Comparison of ENCODE assay signal across 19 cellular contexts in the genomic region with DNA sequence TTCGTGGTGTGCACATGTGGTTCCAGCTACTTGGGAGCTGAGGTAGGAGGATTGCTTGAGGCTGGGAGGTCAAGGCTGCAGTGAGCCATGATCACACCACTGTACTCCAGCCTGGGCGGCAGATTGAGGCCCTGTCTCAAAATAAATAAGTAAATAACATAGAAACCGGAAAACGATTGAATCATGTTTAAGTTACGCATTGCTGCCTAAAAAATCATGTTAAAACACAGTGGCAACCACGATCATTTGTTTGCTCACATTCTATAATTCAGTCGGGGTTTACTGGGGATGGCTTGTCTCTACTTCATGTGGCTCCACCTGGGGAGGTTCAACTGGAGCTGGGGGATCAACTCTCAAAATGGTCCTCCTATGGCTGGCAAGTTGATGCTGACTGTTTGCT. TPM values are rescaled to one million over a fixed set of nuclear protein-coding genes. Genes with fewer than 3 reads are reported as not detected.
DNase-seq lines count a peak whose midpoint lies in the region; ATAC-seq and TF ChIP-seq lines count a peak whose summit lies in the region.
"Had no signal": no experiment of that assay in that cellular context is flagged by ENCODE, and none has a peak within 500 bp of the region (broad histone marks: within the 10 kb centered on the region; RNA-seq: fewer than 3 reads in every experiment).

No MANE protein-coding gene starts in this region.

- H3F3A ChIP-seq in neural progenitor cell (ENCODE audit: low read depth) = peaks cover 27% of the 10 kb centered on the region

- H3K27ac Mint-ChIP-seq in neural progenitor cell = no peak overlapping the region
- H3K27ac Mint-ChIP-seq: CD4-positive, alpha-beta T cell; CD8-positive, alpha-beta memory T cell had no signal

- peaks cover 22% of the 10 kb centered on the region for H3K9me1 ChIP-seq in IMR-90 (ENCODE audit: insufficient read depth, low read length)

- 0 out of 2 replicates have a peak overlapping the region, but pooled peaks have one; percentile 36 for H3K23ac ChIP-seq in IMR-90 (ENCODE audit: low read depth, low read length)

- TF ChIP-seq CTCF in IMR-90 (conservative IDR thresholded peaks at IDR 0.05; ENCODE audit: low read depth, low read length) (no peak), epithelial cell of esophagus (IDR thresholded peaks at IDR 0.05; ENCODE audit: insufficient read depth, low read depth, low read length, missing control alignments) (no peak), neural progenitor cell (IDR thresholded peaks at IDR 0.05) (no peak)

- no peaks in the 10 kb centered on the region for H3K9me3 Mint-ChIP-seq in neural progenitor cell
- H3K9me3 Mint-ChIP-seq: CD4-positive, alpha-beta T cell; CD8-positive, alpha-beta memory T cell had no signal

- H3K4me3 ChIP-seq in IMR-90 (ENCODE audit: insufficient read depth, low read depth, low read length) = no peak overlapping the region
- no peak overlapping the region for H3K4me3 ChIP-seq in epithelial cell of esophagus (ENCODE audit: low read length)
- no peak overlapping the region for H3K4me3 ChIP-seq in neural progenitor cell

- H2BK5ac ChIP-seq in IMR-90 (ENCODE audit: low read depth, low read length, poor library complexity, severe bottlenecking) = peak overlapping the region; percentile 16

- H4K5ac ChIP-seq in IMR-90 (ENCODE audit: low read depth, low read length) = no peak overlapping the region

- H3K27ac ChIP-seq in IMR-90 (ENCODE audit: insufficient read depth, low read length) (no peak overlapping the region), neural progenitor cell (no peak overlapping the region)

- POLR2A ChIA-PET in IMR-90 (lab: Charles Lee; ENCODE audit: unreplicated experiment) = no interaction called here

- in situ Hi-C loops in IMR-90 (cut with MboI; ENCODE audit: low sequenced_read_pairs) = no loop called here

- no peak overlapping the region for H4K8ac ChIP-seq in IMR-90 (ENCODE audit: low read depth in 2 of 2, low read length in 2 of 2)

- H2BK120ac ChIP-seq in IMR-90 (ENCODE audit: low read depth, low read length) = peak overlapping the region; percentile 58

- dilution Hi-C loops in IMR-90 (cut with HindIII; ENCODE audit: low sequenced_read_pairs, unreplicated experiment) = no loop called here

- peaks cover 44% of the 10 kb centered on the region for H3K4me1 Mint-ChIP-seq in neural progenitor cell
- H3K4me1 Mint-ChIP-seq: CD8-positive, alpha-beta memory T cell had no signal

- peaks cover 5 to 32% of the 10 kb centered on the region in 2 experiments; a peak in 2 of 4 replicates for H3K79me1 ChIP-seq in IMR-90 (ENCODE audit: low read depth in 1 of 2, low read length in 2 of 2)

- WGBS in IMR-90 (ENCODE audit: extremely low coverage in 2 of 2, insufficient read length in 1 of 2), 2 experiments = no CpG with 5 or more reads among the region's 7 CpGs

- no peak overlapping the region for H3K56ac ChIP-seq in IMR-90 (ENCODE audit: extremely low read depth, insufficient read depth, low read length)

- no peak for TF ChIP-seq POLR2A in IMR-90 (IDR thresholded peaks at IDR 0.05; ENCODE audit: low read depth, low read length)

- peak overlapping the region; percentile 75 for H2BK20ac ChIP-seq in IMR-90 (ENCODE audit: low read depth, low read length)

- no peaks in the 10 kb centered on the region for H3K36me3 Mint-ChIP-seq in neural progenitor cell
- H3K36me3 Mint-ChIP-seq: CD14-positive monocyte; CD8-positive, alpha-beta memory T cell had no signal

- H3K27me3 ChIP-seq in IMR-90 (ENCODE audit: control insufficient read depth, insufficient read depth, low read length) (no peaks in the 10 kb centered on the region), neural progenitor cell (no peaks in the 10 kb centered on the region)

- H2AFZ ChIP-seq in IMR-90 (replicated peaks; ENCODE audit: low read length, poor library complexity) = no peak overlapping the region
- no peak overlapping the region for H2AFZ ChIP-seq in neural progenitor cell (replicated peaks)

- peaks cover 13% of the 10 kb centered on the region for H3K27me3 Mint-ChIP-seq in neural progenitor cell (ENCODE audit: insufficient read depth, low read depth)
- H3K27me3 Mint-ChIP-seq: CD4-positive, alpha-beta T cell had no signal

- no peak overlapping the region for H3K18ac ChIP-seq in IMR-90 (ENCODE audit: low read depth, low read length)

- H4K20me1 ChIP-seq in IMR-90 (ENCODE audit: insufficient read depth, low read length) (no peaks in the 10 kb centered on the region), neural progenitor cell (ENCODE audit: low read depth) (no peaks in the 10 kb centered on the region)

- no peak for TF ChIP-seq RAD21 in IMR-90 (IDR thresholded peaks at IDR 0.05; ENCODE audit: low read length)

- no peak overlapping the region for H2AK9ac ChIP-seq in IMR-90 (replicated peaks; ENCODE audit: low read depth, low read length, poor library complexity)

- H3K14ac ChIP-seq in IMR-90 (replicated peaks; ENCODE audit: low read depth, low read length) = peak overlapping the region; percentile 44; the same call in 1 of the 2 replicates

- peaks cover 13% of the 10 kb centered on the region for H3K4me1 ChIP-seq in IMR-90 (ENCODE audit: control insufficient read depth, insufficient read depth, low read length)
- peaks cover 40% of the 10 kb centered on the region for H3K4me1 ChIP-seq in neural progenitor cell

- no peak overlapping the region for H3K9ac ChIP-seq in IMR-90 (ENCODE audit: low read depth, low read length)
- H3K9ac ChIP-seq in neural progenitor cell = no peak overlapping the region

- no TSS peak for BruUV-seq in IMR-90 (replicated peaks; lab: Mats Ljungman, UMichigan)

- 0 out of 2 replicates have a peak overlapping the region, but pooled peaks have one; percentile 64 for H2AK5ac ChIP-seq in IMR-90 (ENCODE audit: low read depth, low read length)

- H3K79me2 ChIP-seq in neural progenitor cell (ENCODE audit: low read depth) = no peaks in the 10 kb centered on the region

- ATAC-seq in IMR-90 (ENCODE audit: low read depth) (no peak), GM18861 (IDR thresholded peaks at IDR 0.05; ENCODE audit: unreplicated experiment) (no peak)

- no peaks in the 10 kb centered on the region for H3K9me3 ChIP-seq in IMR-90 (ENCODE audit: control insufficient read depth, insufficient read depth, low read length)
- no peaks in the 10 kb centered on the region for H3K9me3 ChIP-seq in neural progenitor cell (ENCODE audit: low read depth)

- DNase-seq in IMR-90 = no peak
- DNase-seq in epithelial cell of esophagus (ENCODE audit: low read depth) = peak; percentile 56
- DNase-seq in neural progenitor cell (ENCODE audit: low spot score) = no peak
- no peak for DNase-seq in NOMO-1 treated with DMSO at 0.1 percent for 48 hours (lab: John Stamatoyannopoulos, UW; ENCODE audit: unreplicated experiment)
- no peak for DNase-seq in activated CD8-positive, alpha-beta memory T cell treated with anti-CD3 and anti-CD28 coated beads, Interleukin-2, amount 50 U/mL, for 4 hours
- DNase-seq: CD4-positive, alpha-beta T cell; CD8-positive, alpha-beta memory T cell; DMS 273 treated with DMSO at 0.1 percent for 48 hours; DMS53; DMS79 treated with DMSO at 0.1 percent for 48 hours; GF-D8; GOT3; H7; HCEC 1CT had no signal

- H3K36me3 ChIP-seq in IMR-90 (ENCODE audit: control insufficient read depth, insufficient read depth, low read length) (no peaks in the 10 kb centered on the region), neural progenitor cell (no peaks in the 10 kb centered on the region)

- H3K4me2 ChIP-seq in IMR-90 (ENCODE audit: low read depth, low read length) = no peak overlapping the region
- H3K4me2 ChIP-seq in neural progenitor cell = no peak overlapping the region

- H4K91ac ChIP-seq in IMR-90 (ENCODE audit: insufficient read depth, low read depth, low read length) = 0 out of 2 replicates have a peak overlapping the region, but pooled peaks have one; percentile 10

- intact Hi-C loops in IMR-90 (cut with micrococcal nuclease) = no loop called here

- 0 out of 3 replicates have a peak overlapping the region, but pooled peaks have one; percentile 22 for H2BK15ac ChIP-seq in IMR-90 (ENCODE audit: low read depth, low read length)

- CTCF ChIA-PET in IMR-90 (lab: Yijun Ruan, JAX) = no interaction called here

- peak overlapping the region; percentile 33 for H3K4ac ChIP-seq in IMR-90 (ENCODE audit: low read depth, low read length)

- peak overlapping the region; percentile 21 for H3K4me3 Mint-ChIP-seq in neural progenitor cell
- H3K4me3 Mint-ChIP-seq: CD14-positive monocyte; CD4-positive, alpha-beta T cell; CD8-positive, alpha-beta memory T cell had no signal

TF ChIP-seq in IMR-90, 13 proteins besides CTCF, POLR2A, EP300 and RAD21:
- TF ChIP-seq MXI1 (IDR thresholded peaks at IDR 0.05; ENCODE audit: borderline replicate concordance, low read depth, low read length) (no peak), MAFK (IDR thresholded peaks at IDR 0.05; ENCODE audit: low read depth, low read length) (no peak)

RNA-seq across cellular contexts. Expression of a gene that starts 8.2 kb away (rescaled TPM):
- total RNA-seq in IMR-90 (2012; rRNA removed) = 155 and 171 TPM in 2 replicates
- polyA plus RNA-seq in IMR-90 (2012; rRNA removed) = 558 and 576 TPM in 2 replicates
- polyA plus RNA-seq in IMR-90 (2012; cell fraction: cytosol; rRNA removed) = 616 and 909 TPM in 2 replicates
- polyA plus RNA-seq in IMR-90 (2012; cell fraction: nucleus; rRNA removed; ENCODE audit: low replicate concordance) = 366 and 434 TPM in 2 replicates
- total RNA-seq in neural progenitor cell (ENCODE audit: low replicate concordance) = 7.0 and 14.1 TPM in 2 replicates

RNA-seq across cellular contexts. Expression of a gene that starts 27.4 kb away (rescaled TPM):
- not detected in 2 replicates for total RNA-seq in IMR-90 (2012; rRNA removed)
- polyA plus RNA-seq in IMR-90 (2012; rRNA removed) = 0.03 and 0.06 TPM in 2 replicates
- 0.01 TPM in 1 of 2 replicates, not detected in the other for polyA plus RNA-seq in IMR-90 (2012; cell fraction: cytosol; rRNA removed)
- polyA plus RNA-seq in IMR-90 (2012; cell fraction: nucleus; rRNA removed; ENCODE audit: low replicate concordance) = 0.35 and 0.36 TPM in 2 replicates
- total RNA-seq in neural progenitor cell (ENCODE audit: low replicate concordance) = 0.03 TPM in 1 of 2 replicates, not detected in the other
- total RNA-seq: A172; A673; CD8-positive, alpha-beta memory T cell; G401; H7 had no signal
- polyA plus RNA-seq: CD8-positive, alpha-beta memory T cell had no signal

Comparison
In these comparisons a context has a peak if more than half of its experiments do, and no peak if none do; other contexts are left out.
1. RNA of a gene that starts 8.2 kb away (total RNA-seq): 155 to 171 TPM in IMR-90; 7.0 to 14.1 TPM in neural progenitor cell; every median in the first group is over 10 times any median in the second.